ENCODE assay signal across 20 cellular contexts in genomic region chr5:72647806-72648205, GRCh38.
DNase-seq lines count a peak whose midpoint lies in the region; ATAC-seq and TF ChIP-seq lines count a peak whose summit lies in the region.
"Had no signal": no experiment of that assay in that cellular context is flagged by ENCODE, and none has a peak within 500 bp of the region (broad histone marks: within the 10 kb centered on the region; RNA-seq: fewer than 3 reads in every experiment).

No MANE protein-coding gene starts in this region.

- no peaks in the 10 kb centered on the region for H3K79me2 ChIP-seq in neural cell (replicated peaks; ENCODE audit: insufficient read depth, low read length)

- no peak overlapping the region for H3K4me3 Mint-ChIP-seq in activated T-helper 17 cell treated with anti-CD3 and anti-CD28 coated beads, Interleukin-2, amount 50 U/mL, for 72 hours
- H3K4me3 Mint-ChIP-seq: stimulated activated naive B cell treated with anti-CD40 and anti-IgM and Interleukin-4, amounts not matched to agents 10 μg/mL and 1 μg/mL and 100 μg/mL, for 72 hours; T-cell had no signal

- no peak overlapping the region for H3K27ac ChIP-seq in neural cell (ENCODE audit: low read length)
- H3K27ac ChIP-seq in RWPE1 = no peak overlapping the region
- H3K27ac ChIP-seq: coronary artery, pancreas, spleen had no signal

- H4K20me1 ChIP-seq in neural cell (ENCODE audit: insufficient read depth) = no peaks in the 10 kb centered on the region

- TF ChIP-seq EP300 in neural cell (conservative IDR thresholded peaks at IDR 0.05; ENCODE audit: poor library complexity, severe bottlenecking) = no peak

- CTCF ChIA-PET in RWPE1 (lab: Yijun Ruan, JAX) = interaction anchor here (1.1 kb wide), 1 partner anchor 14 kb away, joined by 5 read pairs; no protein-coding TSS in a partner anchor

- H3K27me3 ChIP-seq in neural cell (ENCODE audit: insufficient read depth, low read depth, low read length) = no peaks in the 10 kb centered on the region
- H3K27me3 ChIP-seq: heart left ventricle, pancreas, spleen had no signal

- H3K36me3 Mint-ChIP-seq in activated T-helper 17 cell treated with anti-CD3 and anti-CD28 coated beads, Interleukin-2, amount 50 U/mL, for 72 hours (ENCODE audit: low read depth) = no peaks in the 10 kb centered on the region
- H3K36me3 Mint-ChIP-seq: stimulated activated naive B cell treated with anti-CD40 and anti-IgM and Interleukin-4, amounts not matched to agents 10 μg/mL and 1 μg/mL and 100 μg/mL, for 72 hours; T-cell had no signal

- TF ChIP-seq CTCF in choroid plexus epithelial cell (conservative IDR thresholded peaks at IDR 0.05; ENCODE audit: low read depth, low read length) (no peak), neural cell (IDR thresholded peaks at IDR 0.05; ENCODE audit: poor library complexity, severe bottlenecking) (no peak), GM20000 (IDR thresholded peaks at IDR 0.05; ENCODE audit: extremely low read depth, missing control alignments) (no peak), RWPE1 (conservative IDR thresholded peaks at IDR 0.05; ENCODE audit: low read depth) (no peak)

- POLR2A ChIA-PET in RWPE1 (lab: Yijun Ruan, JAX; ENCODE audit: low non-redundant PET) = no interaction called here

- H3K4me2 ChIP-seq in neural cell (ENCODE audit: low read length) = peak overlapping the region; percentile 17

- H3K4me3 ChIP-seq in choroid plexus epithelial cell (ENCODE audit: low read depth, low read length) = no peak overlapping the region
- H3K4me3 ChIP-seq in neural cell (ENCODE audit: low read length) = no peak overlapping the region
- H3K4me3 ChIP-seq: coronary artery, heart left ventricle, pancreas, spleen had no signal

- no peak overlapping the region for H3K27ac Mint-ChIP-seq in activated T-helper 17 cell treated with anti-CD3 and anti-CD28 coated beads, Interleukin-2, amount 50 U/mL, for 72 hours
- H3K27ac Mint-ChIP-seq: stimulated activated naive B cell treated with anti-CD40 and anti-IgM and Interleukin-4, amounts not matched to agents 10 μg/mL and 1 μg/mL and 100 μg/mL, for 72 hours; T-cell had no signal

- H3F3A ChIP-seq in neural cell (ENCODE audit: insufficient read depth, low read length, poor library complexity, severe bottlenecking) = no peaks in the 10 kb centered on the region

- no peaks in the 10 kb centered on the region for H3K4me1 Mint-ChIP-seq in activated T-helper 17 cell treated with anti-CD3 and anti-CD28 coated beads, Interleukin-2, amount 50 U/mL, for 72 hours
- H3K4me1 Mint-ChIP-seq: stimulated activated naive B cell treated with anti-CD40 and anti-IgM and Interleukin-4, amounts not matched to agents 10 μg/mL and 1 μg/mL and 100 μg/mL, for 72 hours; T-cell had no signal

- ATAC-seq in GM21423 (IDR thresholded peaks at IDR 0.05; ENCODE audit: unreplicated experiment) = no peak
- ATAC-seq in activated T-helper 17 cell treated with anti-CD3 and anti-CD28 coated beads, Interleukin-2, amount 50 U/mL, for 72 hours (replicated peaks) = no peak
- ATAC-seq: heart left ventricle; Panc1; stimulated activated naive B cell treated with anti-CD40 and anti-IgM and Interleukin-4, amounts not matched to agents 10 μg/mL and 1 μg/mL and 100 μg/mL, for 72 hours; T-cell had no signal

- peak; percentile 53 for DNase-seq in COR-L47 (lab: John Stamatoyannopoulos, UW)
- DNase-seq in NCI-H510A (lab: John Stamatoyannopoulos, UW) = peak; percentile 0
- peak; percentile 55 for DNase-seq in choroid plexus epithelial cell (ENCODE audit: low read depth)
- DNase-seq in GM20000 (ENCODE audit: low spot score) = no peak
- no peak for DNase-seq in RWPE1 (ENCODE audit: low spot score)
- DNase-seq: activated gamma-delta T cell; aorta; GF-D8; heart left ventricle; kidney glomerular epithelial cell; MV-4-11; pancreas; spleen; stimulated activated naive B cell treated with anti-CD40 and anti-IgM and Interleukin-4, amounts not matched to agents 10 μg/mL and 1 μg/mL and 100 μg/mL, for 72 hours; T-cell had no signal

- no peak overlapping the region for H2AFZ ChIP-seq in neural cell (ENCODE audit: low read depth, low read length)

- peaks cover 12% of the 10 kb centered on the region for H3K27me3 Mint-ChIP-seq in activated T-helper 17 cell treated with anti-CD3 and anti-CD28 coated beads, Interleukin-2, amount 50 U/mL, for 72 hours

- no peaks in the 10 kb centered on the region for H3K9me3 ChIP-seq in neural cell (ENCODE audit: low read length)
- H3K9me3 ChIP-seq: heart left ventricle, pancreas, spleen had no signal

- TF ChIP-seq RAD21 in neural cell (conservative IDR thresholded peaks at IDR 0.05) = no peak

- H3K9ac ChIP-seq in neural cell (ENCODE audit: low read length) = no peak overlapping the region

- no peaks in the 10 kb centered on the region for H3K9me2 ChIP-seq in neural cell (ENCODE audit: insufficient read depth, low read length)

- H3K9me3 Mint-ChIP-seq in activated T-helper 17 cell treated with anti-CD3 and anti-CD28 coated beads, Interleukin-2, amount 50 U/mL, for 72 hours = no peaks in the 10 kb centered on the region
- H3K9me3 Mint-ChIP-seq: stimulated activated naive B cell treated with anti-CD40 and anti-IgM and Interleukin-4, amounts not matched to agents 10 μg/mL and 1 μg/mL and 100 μg/mL, for 72 hours; T-cell had no signal

- no peaks in the 10 kb centered on the region for H3K36me3 ChIP-seq in neural cell (ENCODE audit: insufficient read depth, low read length)
- H3K36me3 ChIP-seq: heart left ventricle, pancreas, spleen had no signal

TF ChIP-seq in neural cell, 6 proteins besides CTCF, POLR2A, EP300 and RAD21:
- TF ChIP-seq POLR2AphosphoS5 (IDR thresholded peaks at IDR 0.05) (no peak), SMC3 (conservative IDR thresholded peaks at IDR 0.05; ENCODE audit: poor library complexity) (no peak), MXI1 (conservative IDR thresholded peaks at IDR 0.05; ENCODE audit: poor library complexity, severe bottlenecking) (no peak), TAF1 (IDR thresholded peaks at IDR 0.05; ENCODE audit: low read depth) (no peak), EZH2 (IDR thresholded peaks at IDR 0.05; ENCODE audit: borderline replicate concordance, insufficient read depth, low read length, poor library complexity, severe bottlenecking) (no peak)
- TF ChIP-seq, protein P1, sequence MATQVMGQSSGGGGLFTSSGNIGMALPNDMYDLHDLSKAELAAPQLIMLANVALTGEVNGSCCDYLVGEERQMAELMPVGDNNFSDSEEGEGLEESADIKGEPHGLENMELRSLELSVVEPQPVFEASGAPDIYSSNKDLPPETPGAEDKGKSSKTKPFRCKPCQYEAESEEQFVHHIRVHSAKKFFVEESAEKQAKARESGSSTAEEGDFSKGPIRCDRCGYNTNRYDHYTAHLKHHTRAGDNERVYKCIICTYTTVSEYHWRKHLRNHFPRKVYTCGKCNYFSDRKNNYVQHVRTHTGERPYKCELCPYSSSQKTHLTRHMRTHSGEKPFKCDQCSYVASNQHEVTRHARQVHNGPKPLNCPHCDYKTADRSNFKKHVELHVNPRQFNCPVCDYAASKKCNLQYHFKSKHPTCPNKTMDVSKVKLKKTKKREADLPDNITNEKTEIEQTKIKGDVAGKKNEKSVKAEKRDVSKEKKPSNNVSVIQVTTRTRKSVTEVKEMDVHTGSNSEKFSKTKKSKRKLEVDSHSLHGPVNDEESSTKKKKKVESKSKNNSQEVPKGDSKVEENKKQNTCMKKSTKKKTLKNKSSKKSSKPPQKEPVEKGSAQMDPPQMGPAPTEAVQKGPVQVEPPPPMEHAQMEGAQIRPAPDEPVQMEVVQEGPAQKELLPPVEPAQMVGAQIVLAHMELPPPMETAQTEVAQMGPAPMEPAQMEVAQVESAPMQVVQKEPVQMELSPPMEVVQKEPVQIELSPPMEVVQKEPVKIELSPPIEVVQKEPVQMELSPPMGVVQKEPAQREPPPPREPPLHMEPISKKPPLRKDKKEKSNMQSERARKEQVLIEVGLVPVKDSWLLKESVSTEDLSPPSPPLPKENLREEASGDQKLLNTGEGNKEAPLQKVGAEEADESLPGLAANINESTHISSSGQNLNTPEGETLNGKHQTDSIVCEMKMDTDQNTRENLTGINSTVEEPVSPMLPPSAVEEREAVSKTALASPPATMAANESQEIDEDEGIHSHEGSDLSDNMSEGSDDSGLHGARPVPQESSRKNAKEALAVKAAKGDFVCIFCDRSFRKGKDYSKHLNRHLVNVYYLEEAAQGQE (IDR thresholded peaks at IDR 0.05; ENCODE audit: borderline replicate concordance) = no peak

Comparison
In these comparisons a context has a peak if more than half of its experiments do, and no peak if none do; other contexts are left out.
1. DNase-seq: peak in COR-L47 (single experiment), NCI-H510A (single experiment) and choroid plexus epithelial cell (single experiment); none in GM20000 (single experiment) and RWPE1 (single experiment).